Comparison of ENCODE assay signal across 1 cellular context in the genomic region with DNA sequence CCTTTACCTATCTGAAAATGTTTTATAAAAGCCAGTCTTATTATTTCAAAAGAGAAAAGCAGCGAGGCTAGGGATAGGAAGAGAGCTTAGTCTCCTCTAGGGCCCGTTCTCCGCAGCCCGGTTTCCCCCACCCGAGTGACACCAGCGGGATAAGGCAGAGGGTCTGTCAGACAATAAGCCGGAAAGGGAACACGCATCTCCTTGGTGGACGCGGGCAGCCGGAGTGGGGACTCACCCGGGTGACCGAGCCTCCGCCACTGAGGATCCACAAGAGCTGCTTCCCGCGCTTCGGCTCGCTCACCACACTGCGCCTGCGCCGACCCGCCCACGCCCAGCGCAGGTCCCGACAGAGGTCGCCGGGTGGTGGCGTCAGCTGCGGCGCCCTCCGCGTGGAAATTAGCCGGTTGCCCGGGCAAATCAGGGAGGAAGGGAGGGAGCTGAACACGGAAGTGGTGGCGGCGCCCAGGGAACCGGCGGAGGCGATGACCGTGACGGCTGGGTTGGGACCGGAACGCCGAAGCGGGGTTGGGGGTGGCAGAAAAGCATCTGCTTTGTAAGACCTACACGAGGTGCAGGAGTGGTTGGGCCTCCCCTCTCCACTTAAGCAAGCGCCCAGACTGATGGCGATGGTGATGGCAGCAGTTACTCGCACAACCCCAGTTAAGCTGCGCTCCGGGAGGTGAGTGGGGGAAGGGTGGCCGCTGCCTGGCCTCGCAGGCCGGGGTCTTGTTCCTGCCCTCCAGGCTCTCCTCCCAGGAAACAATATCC.
TF ChIP-seq lines count a peak whose summit lies in the region.

SOCS4 (plus strand) TSS at position 444 of the 768 bp plus-strand sequence. CDS start 15,806 bp downstream, outside the sequence.
WDHD1 (minus strand) TSS at position 307 of the 768 bp plus-strand sequence. CDS start 312 bp downstream, outside the sequence.

TF ChIP-seq in GM12878, 131 proteins besides CTCF, POLR2A, EP300 and RAD21 (continued from another document):
- TF ChIP-seq, protein P1, sequence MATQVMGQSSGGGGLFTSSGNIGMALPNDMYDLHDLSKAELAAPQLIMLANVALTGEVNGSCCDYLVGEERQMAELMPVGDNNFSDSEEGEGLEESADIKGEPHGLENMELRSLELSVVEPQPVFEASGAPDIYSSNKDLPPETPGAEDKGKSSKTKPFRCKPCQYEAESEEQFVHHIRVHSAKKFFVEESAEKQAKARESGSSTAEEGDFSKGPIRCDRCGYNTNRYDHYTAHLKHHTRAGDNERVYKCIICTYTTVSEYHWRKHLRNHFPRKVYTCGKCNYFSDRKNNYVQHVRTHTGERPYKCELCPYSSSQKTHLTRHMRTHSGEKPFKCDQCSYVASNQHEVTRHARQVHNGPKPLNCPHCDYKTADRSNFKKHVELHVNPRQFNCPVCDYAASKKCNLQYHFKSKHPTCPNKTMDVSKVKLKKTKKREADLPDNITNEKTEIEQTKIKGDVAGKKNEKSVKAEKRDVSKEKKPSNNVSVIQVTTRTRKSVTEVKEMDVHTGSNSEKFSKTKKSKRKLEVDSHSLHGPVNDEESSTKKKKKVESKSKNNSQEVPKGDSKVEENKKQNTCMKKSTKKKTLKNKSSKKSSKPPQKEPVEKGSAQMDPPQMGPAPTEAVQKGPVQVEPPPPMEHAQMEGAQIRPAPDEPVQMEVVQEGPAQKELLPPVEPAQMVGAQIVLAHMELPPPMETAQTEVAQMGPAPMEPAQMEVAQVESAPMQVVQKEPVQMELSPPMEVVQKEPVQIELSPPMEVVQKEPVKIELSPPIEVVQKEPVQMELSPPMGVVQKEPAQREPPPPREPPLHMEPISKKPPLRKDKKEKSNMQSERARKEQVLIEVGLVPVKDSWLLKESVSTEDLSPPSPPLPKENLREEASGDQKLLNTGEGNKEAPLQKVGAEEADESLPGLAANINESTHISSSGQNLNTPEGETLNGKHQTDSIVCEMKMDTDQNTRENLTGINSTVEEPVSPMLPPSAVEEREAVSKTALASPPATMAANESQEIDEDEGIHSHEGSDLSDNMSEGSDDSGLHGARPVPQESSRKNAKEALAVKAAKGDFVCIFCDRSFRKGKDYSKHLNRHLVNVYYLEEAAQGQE (IDR thresholded peaks at IDR 0.05; ENCODE audit: low read depth, low read length) = 0 out of 2 replicates have a peak, but pooled peaks have one; percentile 13
- TF ChIP-seq PAX5 (IDR thresholded peaks at IDR 0.05; ENCODE audit: borderline replicate concordance, low read depth, low read length) (peak; percentile 99), SMARCA5 (IDR thresholded peaks at IDR 0.05) (peak; percentile 81), MXI1 (IDR thresholded peaks at IDR 0.05; ENCODE audit: low read depth, low read length) (peak; percentile 95), SIN3A (IDR thresholded peaks at IDR 0.05; ENCODE audit: low read depth, low read length) (peak; percentile 92), RB1 (IDR thresholded peaks at IDR 0.05; ENCODE audit: borderline replicate concordance) (peak; percentile 100), KLF5 (IDR thresholded peaks at IDR 0.05; ENCODE audit: partially characterized antibody) (no peak), ZBTB4 (CRISPR knock-in tag; IDR thresholded peaks at IDR 0.05) (no peak), GATAD2B (conservative IDR thresholded peaks at IDR 0.05; ENCODE audit: low read depth) (peak; percentile 96), CHD4 (IDR thresholded peaks at IDR 0.05) (no peak), TAF1 (IDR thresholded peaks at IDR 0.05; ENCODE audit: borderline replicate concordance, low read depth, low read length) (peak; percentile 73), ZSCAN29 (IDR thresholded peaks at IDR 0.05) (no peak), ZBED1 (IDR thresholded peaks at IDR 0.05; ENCODE audit: borderline replicate concordance) (0 out of 2 replicates have a peak, but pooled peaks have one; percentile 17), NR2F1 (conservative IDR thresholded peaks at IDR 0.05) (peak; percentile 95), TCF3 (IDR thresholded peaks at IDR 0.05; ENCODE audit: borderline replicate concordance, insufficient read depth, low read depth, low read length) (peak; percentile 74; the same call in 1 of the 2 replicates), PAX8 (IDR thresholded peaks at IDR 0.05) (no peak), EGR1 (IDR thresholded peaks at IDR 0.05; ENCODE audit: borderline replicate concordance in 1 of 2, low read depth in 2 of 2, low read length in 2 of 2) (peak; percentile 87 to 100), EED (IDR thresholded peaks at IDR 0.05; ENCODE audit: low read depth) (peak; percentile 64), USF2 (IDR thresholded peaks at IDR 0.05; ENCODE audit: borderline replicate concordance, low read depth, low read length) (no peak), NRF1 (conservative IDR thresholded peaks at IDR 0.05; ENCODE audit: low read depth, low read length) (peak; percentile 58), CREB1 (IDR thresholded peaks at IDR 0.05; ENCODE audit: low read depth) (peak; percentile 99), BHLHE40 (IDR thresholded peaks at IDR 0.05; ENCODE audit: borderline replicate concordance in 1 of 2, low read depth in 2 of 2, low read length in 1 of 2) (peak; percentile 53 to 72; a peak in 3 of 4 replicates), SMAD5 (IDR thresholded peaks at IDR 0.05; ENCODE audit: low read depth) (peak; percentile 66), PBX3 (IDR thresholded peaks at IDR 0.05; ENCODE audit: insufficient replicate concordance, low read depth, low read length) (no peak)
- TF ChIP-seq, protein P2, sequence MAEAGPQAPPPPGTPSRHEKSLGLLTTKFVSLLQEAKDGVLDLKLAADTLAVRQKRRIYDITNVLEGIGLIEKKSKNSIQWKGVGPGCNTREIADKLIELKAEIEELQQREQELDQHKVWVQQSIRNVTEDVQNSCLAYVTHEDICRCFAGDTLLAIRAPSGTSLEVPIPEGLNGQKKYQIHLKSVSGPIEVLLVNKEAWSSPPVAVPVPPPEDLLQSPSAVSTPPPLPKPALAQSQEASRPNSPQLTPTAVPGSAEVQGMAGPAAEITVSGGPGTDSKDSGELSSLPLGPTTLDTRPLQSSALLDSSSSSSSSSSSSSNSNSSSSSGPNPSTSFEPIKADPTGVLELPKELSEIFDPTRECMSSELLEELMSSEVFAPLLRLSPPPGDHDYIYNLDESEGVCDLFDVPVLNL (IDR thresholded peaks at IDR 0.05; ENCODE audit: low read depth, low read length) = peak; percentile 80
- TF ChIP-seq, protein P3, sequence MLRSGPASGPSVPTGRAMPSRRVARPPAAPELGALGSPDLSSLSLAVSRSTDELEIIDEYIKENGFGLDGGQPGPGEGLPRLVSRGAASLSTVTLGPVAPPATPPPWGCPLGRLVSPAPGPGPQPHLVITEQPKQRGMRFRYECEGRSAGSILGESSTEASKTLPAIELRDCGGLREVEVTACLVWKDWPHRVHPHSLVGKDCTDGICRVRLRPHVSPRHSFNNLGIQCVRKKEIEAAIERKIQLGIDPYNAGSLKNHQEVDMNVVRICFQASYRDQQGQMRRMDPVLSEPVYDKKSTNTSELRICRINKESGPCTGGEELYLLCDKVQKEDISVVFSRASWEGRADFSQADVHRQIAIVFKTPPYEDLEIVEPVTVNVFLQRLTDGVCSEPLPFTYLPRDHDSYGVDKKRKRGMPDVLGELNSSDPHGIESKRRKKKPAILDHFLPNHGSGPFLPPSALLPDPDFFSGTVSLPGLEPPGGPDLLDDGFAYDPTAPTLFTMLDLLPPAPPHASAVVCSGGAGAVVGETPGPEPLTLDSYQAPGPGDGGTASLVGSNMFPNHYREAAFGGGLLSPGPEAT (IDR thresholded peaks at IDR 0.05; ENCODE audit: low read depth) = peak; percentile 85
- TF ChIP-seq, protein P4, sequence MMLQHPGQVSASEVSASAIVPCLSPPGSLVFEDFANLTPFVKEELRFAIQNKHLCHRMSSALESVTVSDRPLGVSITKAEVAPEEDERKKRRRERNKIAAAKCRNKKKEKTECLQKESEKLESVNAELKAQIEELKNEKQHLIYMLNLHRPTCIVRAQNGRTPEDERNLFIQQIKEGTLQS (IDR thresholded peaks at IDR 0.05; ENCODE audit: borderline replicate concordance, extremely low read depth, low read depth, low read length) = 0 out of 2 replicates have a peak, but pooled peaks have one; percentile 60
- TF ChIP-seq, protein P5, sequence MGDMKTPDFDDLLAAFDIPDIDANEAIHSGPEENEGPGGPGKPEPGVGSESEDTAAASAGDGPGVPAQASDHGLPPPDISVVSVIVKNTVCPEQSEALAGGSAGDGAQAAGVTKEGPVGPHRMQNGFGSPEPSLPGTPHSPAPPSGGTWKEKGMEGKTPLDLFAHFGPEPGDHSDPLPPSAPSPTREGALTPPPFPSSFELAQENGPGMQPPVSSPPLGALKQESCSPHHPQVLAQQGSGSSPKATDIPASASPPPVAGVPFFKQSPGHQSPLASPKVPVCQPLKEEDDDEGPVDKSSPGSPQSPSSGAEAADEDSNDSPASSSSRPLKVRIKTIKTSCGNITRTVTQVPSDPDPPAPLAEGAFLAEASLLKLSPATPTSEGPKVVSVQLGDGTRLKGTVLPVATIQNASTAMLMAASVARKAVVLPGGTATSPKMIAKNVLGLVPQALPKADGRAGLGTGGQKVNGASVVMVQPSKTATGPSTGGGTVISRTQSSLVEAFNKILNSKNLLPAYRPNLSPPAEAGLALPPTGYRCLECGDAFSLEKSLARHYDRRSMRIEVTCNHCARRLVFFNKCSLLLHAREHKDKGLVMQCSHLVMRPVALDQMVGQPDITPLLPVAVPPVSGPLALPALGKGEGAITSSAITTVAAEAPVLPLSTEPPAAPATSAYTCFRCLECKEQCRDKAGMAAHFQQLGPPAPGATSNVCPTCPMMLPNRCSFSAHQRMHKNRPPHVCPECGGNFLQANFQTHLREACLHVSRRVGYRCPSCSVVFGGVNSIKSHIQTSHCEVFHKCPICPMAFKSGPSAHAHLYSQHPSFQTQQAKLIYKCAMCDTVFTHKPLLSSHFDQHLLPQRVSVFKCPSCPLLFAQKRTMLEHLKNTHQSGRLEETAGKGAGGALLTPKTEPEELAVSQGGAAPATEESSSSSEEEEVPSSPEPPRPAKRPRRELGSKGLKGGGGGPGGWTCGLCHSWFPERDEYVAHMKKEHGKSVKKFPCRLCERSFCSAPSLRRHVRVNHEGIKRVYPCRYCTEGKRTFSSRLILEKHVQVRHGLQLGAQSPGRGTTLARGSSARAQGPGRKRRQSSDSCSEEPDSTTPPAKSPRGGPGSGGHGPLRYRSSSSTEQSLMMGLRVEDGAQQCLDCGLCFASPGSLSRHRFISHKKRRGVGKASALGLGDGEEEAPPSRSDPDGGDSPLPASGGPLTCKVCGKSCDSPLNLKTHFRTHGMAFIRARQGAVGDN (IDR thresholded peaks at IDR 0.05) = peak; percentile 74
- TF ChIP-seq, protein P6, sequence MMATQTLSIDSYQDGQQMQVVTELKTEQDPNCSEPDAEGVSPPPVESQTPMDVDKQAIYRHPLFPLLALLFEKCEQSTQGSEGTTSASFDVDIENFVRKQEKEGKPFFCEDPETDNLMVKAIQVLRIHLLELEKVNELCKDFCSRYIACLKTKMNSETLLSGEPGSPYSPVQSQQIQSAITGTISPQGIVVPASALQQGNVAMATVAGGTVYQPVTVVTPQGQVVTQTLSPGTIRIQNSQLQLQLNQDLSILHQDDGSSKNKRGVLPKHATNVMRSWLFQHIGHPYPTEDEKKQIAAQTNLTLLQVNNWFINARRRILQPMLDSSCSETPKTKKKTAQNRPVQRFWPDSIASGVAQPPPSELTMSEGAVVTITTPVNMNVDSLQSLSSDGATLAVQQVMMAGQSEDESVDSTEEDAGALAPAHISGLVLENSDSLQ (IDR thresholded peaks at IDR 0.05) = peak; percentile 30
